Comparison of ENCODE assay signal across 16 cellular contexts in the genomic region with DNA sequence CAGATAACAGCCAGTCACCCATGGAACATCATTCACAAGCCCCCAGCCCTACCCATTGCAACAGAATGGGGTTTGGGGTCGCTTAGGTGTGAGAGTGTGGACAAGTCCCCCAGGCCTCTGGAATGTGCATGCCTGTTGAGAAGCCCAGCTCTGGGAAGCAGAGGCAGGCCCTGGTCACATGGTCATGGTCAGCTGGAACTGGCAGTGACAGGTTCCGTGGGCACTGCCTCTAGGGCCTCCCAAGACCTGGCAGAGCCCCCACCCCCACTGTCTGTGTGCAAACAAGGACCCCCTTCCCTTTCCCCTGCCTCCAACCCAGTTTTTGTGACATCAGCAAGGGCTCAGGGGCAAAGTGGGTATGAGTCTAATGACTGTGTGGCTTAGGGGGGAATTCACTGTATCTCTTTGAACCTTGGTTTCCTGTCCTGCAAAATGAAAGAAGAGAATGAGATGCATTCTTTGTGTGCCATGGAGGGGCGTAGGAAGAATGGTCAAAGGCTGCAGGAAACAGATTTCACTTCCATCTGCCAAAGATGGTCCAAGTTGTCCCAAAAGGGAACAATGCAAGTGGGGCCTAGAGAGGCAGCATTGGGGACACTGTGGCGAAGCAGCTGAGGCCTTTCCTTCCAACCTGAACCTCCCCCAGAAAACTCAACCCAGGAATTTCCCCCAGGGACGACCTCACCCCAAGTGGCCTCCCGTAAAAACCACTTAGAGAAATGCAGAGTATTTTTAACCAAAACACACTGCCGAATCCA. TPM values are rescaled to one million over a fixed set of nuclear protein-coding genes. Genes with fewer than 3 reads are reported as not detected.
DNase-seq lines count a peak whose midpoint lies in the region; ATAC-seq and TF ChIP-seq lines count a peak whose summit lies in the region.
"Had no signal": no experiment of that assay in that cellular context is flagged by ENCODE, and none has a peak within 500 bp of the region (broad histone marks: within the 10 kb centered on the region; RNA-seq: fewer than 3 reads in every experiment).

No MANE protein-coding gene starts in this region.

- H3K27ac ChIP-seq in CD4-positive, alpha-beta memory T cell (ENCODE audit: low read depth, low read length): no peak overlapping the region
- no peak overlapping the region for H3K27ac ChIP-seq in IMR-90 (ENCODE audit: insufficient read depth, low read length)
- peak overlapping the region in 1 of 2 donors; percentile 4 for H3K27ac ChIP-seq in ovary
- H3K27ac ChIP-seq: foreskin keratinocyte had no signal

- H3K4me2 ChIP-seq in IMR-90 (ENCODE audit: low read depth, low read length): no peak overlapping the region

- CTCF ChIA-PET in CD4-positive, alpha-beta memory T cell (lab: Charles Lee; ENCODE audit: partially characterized antibody): interaction anchor here (1.2 kb wide), 1 partner anchor 9 kb away, joined by 3 read pairs; no protein-coding TSS in a partner anchor
- CTCF ChIA-PET in IMR-90 (lab: Yijun Ruan, JAX): no interaction called here

- no TSS peak for BruUV-seq in IMR-90 (replicated peaks; lab: Mats Ljungman, UMichigan)

- H3K27me3 ChIP-seq in CD4-positive, alpha-beta memory T cell (ENCODE audit: insufficient read depth, low read length): no peaks in the 10 kb centered on the region
- H3K27me3 ChIP-seq in IMR-90 (ENCODE audit: control insufficient read depth, insufficient read depth, low read length) (no peaks in the 10 kb centered on the region), ovary (no peaks in the 10 kb centered on the region)

- dilution Hi-C loops in IMR-90 (cut with HindIII; ENCODE audit: low sequenced_read_pairs, unreplicated experiment): no loop called here

- no peaks in the 10 kb centered on the region for H3K79me1 ChIP-seq in IMR-90 (ENCODE audit: low read depth in 1 of 2, low read length in 2 of 2)

- no peak overlapping the region for H2BK15ac ChIP-seq in IMR-90 (ENCODE audit: low read depth, low read length)

- H2BK120ac ChIP-seq in IMR-90 (ENCODE audit: low read depth, low read length): no peak overlapping the region

- no peak overlapping the region for H4K91ac ChIP-seq in IMR-90 (ENCODE audit: insufficient read depth, low read depth, low read length)

- no peak overlapping the region for H4K5ac ChIP-seq in IMR-90 (ENCODE audit: low read depth, low read length)

- TF ChIP-seq RAD21 in IMR-90 (IDR thresholded peaks at IDR 0.05; ENCODE audit: low read length): no peak

- TF ChIP-seq POLR2A in IMR-90 (IDR thresholded peaks at IDR 0.05; ENCODE audit: low read depth, low read length): no peak
- no peak for TF ChIP-seq POLR2A in ovary (IDR thresholded peaks at IDR 0.05)

- no peak overlapping the region for H3K9ac ChIP-seq in IMR-90 (ENCODE audit: low read depth, low read length)

- H3K4me1 Mint-ChIP-seq in CD4-positive, alpha-beta memory T cell: peaks cover 9 to 19% (median 10%) of the 10 kb centered on the region in 4 donors
- peaks cover 12% of the 10 kb centered on the region for H3K4me1 Mint-ChIP-seq in osteocyte (ENCODE audit: unreplicated experiment)

- no peak for DNase-seq in CD4-positive, alpha-beta memory T cell
- DNase-seq in IMR-90 (no peak), dermis microvascular lymphatic vessel endothelial cell (ENCODE audit: low read depth in 2 of 2) (peak; percentile 12 to 14), osteocyte (ENCODE audit: extremely low spot score, unreplicated experiment) (no peak), NCI-H1048 (lab: John Stamatoyannopoulos, UW) (no peak), ovary (no peak)
- DNase-seq: activated naive CD4-positive, alpha-beta T cell treated with anti-CD3 and anti-CD28 coated beads, Interleukin-2, amount 50 U/mL, for 16 hours; effector memory CD8-positive, alpha-beta T cell; foreskin keratinocyte; HCEC 1CT; KG1; NCI-H1436 treated with DMSO at 0.1 percent for 48 hours; NCI-H226 had no signal

- H3K18ac ChIP-seq in IMR-90 (ENCODE audit: low read depth, low read length): no peak overlapping the region

- H2AK5ac ChIP-seq in IMR-90 (ENCODE audit: low read depth, low read length): no peak overlapping the region

- no peak overlapping the region for H3K23ac ChIP-seq in IMR-90 (ENCODE audit: low read depth, low read length)

- H2BK5ac ChIP-seq in IMR-90 (ENCODE audit: low read depth, low read length, poor library complexity, severe bottlenecking): no peak overlapping the region

- H3K36me3 ChIP-seq in CD4-positive, alpha-beta memory T cell (ENCODE audit: insufficient read depth, low read length): peaks cover 13% of the 10 kb centered on the region
- H3K36me3 ChIP-seq in IMR-90 (ENCODE audit: control insufficient read depth, insufficient read depth, low read length) (peaks cover 21% of the 10 kb centered on the region; the same call in 1 of the 2 replicates), ovary (no peaks in the 10 kb centered on the region)

- no peak for TF ChIP-seq EP300 in ovary (IDR thresholded peaks at IDR 0.05)

- H3K27ac Mint-ChIP-seq in CD4-positive, alpha-beta memory T cell: peak overlapping the region in 4 of 7 donors; percentile 65 to 72 (median 70)
- peak overlapping the region; percentile 38 for H3K27ac Mint-ChIP-seq in osteocyte (ENCODE audit: unreplicated experiment)
- H3K27ac Mint-ChIP-seq: effector memory CD8-positive, alpha-beta T cell; stimulated activated memory B cell treated with anti-CD40 and anti-IgM and Interleukin-4, amounts not matched to agents 10 μg/mL and 1 μg/mL and 100 μg/mL, for 72 hours had no signal

- no peak overlapping the region for H4K8ac ChIP-seq in IMR-90 (ENCODE audit: low read depth in 2 of 2, low read length in 2 of 2)

- H3K9me1 ChIP-seq in IMR-90 (ENCODE audit: insufficient read depth, low read length): peaks cover 8% of the 10 kb centered on the region

- peaks cover 15 to 17% of the 10 kb centered on the region in 2 donors for H3K36me3 Mint-ChIP-seq in CD4-positive, alpha-beta memory T cell
- H3K36me3 Mint-ChIP-seq in osteocyte (ENCODE audit: unreplicated experiment): peaks cover 10% of the 10 kb centered on the region
- H3K36me3 Mint-ChIP-seq: stimulated activated memory B cell treated with anti-CD40 and anti-IgM and Interleukin-4, amounts not matched to agents 10 μg/mL and 1 μg/mL and 100 μg/mL, for 72 hours had no signal

- POLR2A ChIA-PET in CD4-positive, alpha-beta memory T cell (lab: Charles Lee; ENCODE audit: partially characterized antibody): interaction anchor here (1.9 kb wide), 1 partner anchor 10 kb away, joined by 9 read pairs; no protein-coding TSS in a partner anchor
- POLR2A ChIA-PET in IMR-90 (lab: Charles Lee; ENCODE audit: unreplicated experiment): no interaction called here

- WGBS in IMR-90 (ENCODE audit: extremely low coverage in 2 of 2, insufficient read length in 1 of 2), 2 experiments: 60% methylated on average over 1 of the region's 7 CpGs; no CpG with 5 or more reads in 1 of the 2 experiments
- 44 to 51% (median 45%) methylated on average over 7 of the region's 7 CpGs for WGBS in ovary, 3 donors

- intact Hi-C loops in CD4-positive, alpha-beta memory T cell (cut with micrococcal nuclease): no loop called here
- intact Hi-C loops in IMR-90 (cut with micrococcal nuclease) (no loop called here), ovary (cut with DNase I) (no loop called here)

- in situ Hi-C loops in IMR-90 (cut with MboI; ENCODE audit: low sequenced_read_pairs): no loop called here

- TF ChIP-seq CTCF in IMR-90 (conservative IDR thresholded peaks at IDR 0.05; ENCODE audit: low read depth, low read length) (no peak), osteocyte (IDR thresholded peaks at IDR 0.05) (no peak), ovary (IDR thresholded peaks at IDR 0.05) (no peak)

- H3K27me3 Mint-ChIP-seq in CD4-positive, alpha-beta memory T cell: no peaks in the 10 kb centered on the region
- no peaks in the 10 kb centered on the region for H3K27me3 Mint-ChIP-seq in osteocyte (ENCODE audit: unreplicated experiment)
- H3K27me3 Mint-ChIP-seq: effector memory CD8-positive, alpha-beta T cell had no signal

- H2BK20ac ChIP-seq in IMR-90 (ENCODE audit: low read depth, low read length): no peak overlapping the region

- H3K4me3 Mint-ChIP-seq in CD4-positive, alpha-beta memory T cell: no peak overlapping the region
- H3K4me3 Mint-ChIP-seq in osteocyte (ENCODE audit: unreplicated experiment): no peak overlapping the region
- H3K4me3 Mint-ChIP-seq: effector memory CD8-positive, alpha-beta T cell; stimulated activated memory B cell treated with anti-CD40 and anti-IgM and Interleukin-4, amounts not matched to agents 10 μg/mL and 1 μg/mL and 100 μg/mL, for 72 hours had no signal

- no peak overlapping the region for H3K4ac ChIP-seq in IMR-90 (ENCODE audit: low read depth, low read length)

- H3K4me3 ChIP-seq in CD4-positive, alpha-beta memory T cell (ENCODE audit: low read length in 2 of 2): no peak overlapping the region
- H3K4me3 ChIP-seq in IMR-90 (ENCODE audit: insufficient read depth, low read depth, low read length) (no peak overlapping the region), ovary (no peak overlapping the region)

- no peaks in the 10 kb centered on the region for H4K20me1 ChIP-seq in IMR-90 (ENCODE audit: insufficient read depth, low read length)

- no peak overlapping the region for H3K56ac ChIP-seq in IMR-90 (ENCODE audit: extremely low read depth, insufficient read depth, low read length)

- H3K4me1 ChIP-seq in CD4-positive, alpha-beta memory T cell (ENCODE audit: insufficient read depth, low read length): peaks cover 1% of the 10 kb centered on the region
- H3K4me1 ChIP-seq in IMR-90 (ENCODE audit: control insufficient read depth, insufficient read depth, low read length) (no peaks in the 10 kb centered on the region), ovary (ENCODE audit: insufficient read depth) (no peaks in the 10 kb centered on the region)
- H3K4me1 ChIP-seq: foreskin keratinocyte had no signal

- ATAC-seq in IMR-90 (ENCODE audit: low read depth): no peak; the same call in 1 of the 2 replicates
- no peak for ATAC-seq in GM21529 (IDR thresholded peaks at IDR 0.05; ENCODE audit: unreplicated experiment)
- no peak for ATAC-seq in GM19351 (IDR thresholded peaks at IDR 0.05; ENCODE audit: unreplicated experiment)
- ATAC-seq: effector memory CD8-positive, alpha-beta T cell; foreskin keratinocyte; stimulated activated memory B cell treated with anti-CD40 and anti-IgM and Interleukin-4, amounts not matched to agents 10 μg/mL and 1 μg/mL and 100 μg/mL, for 72 hours had no signal

- no peaks in the 10 kb centered on the region for H3K9me3 Mint-ChIP-seq in CD4-positive, alpha-beta memory T cell
- H3K9me3 Mint-ChIP-seq in osteocyte (ENCODE audit: unreplicated experiment): no peaks in the 10 kb centered on the region
- H3K9me3 Mint-ChIP-seq: effector memory CD8-positive, alpha-beta T cell; stimulated activated memory B cell treated with anti-CD40 and anti-IgM and Interleukin-4, amounts not matched to agents 10 μg/mL and 1 μg/mL and 100 μg/mL, for 72 hours had no signal

- peak overlapping the region; percentile 20 for H2AK9ac ChIP-seq in IMR-90 (replicated peaks; ENCODE audit: low read depth, low read length, poor library complexity)

- 0 out of 2 replicates have a peak overlapping the region, but pooled peaks have one; percentile 27 for H3K14ac ChIP-seq in IMR-90 (replicated peaks; ENCODE audit: low read depth, low read length)

- H3K9me3 ChIP-seq in CD4-positive, alpha-beta memory T cell (ENCODE audit: control insufficient read depth in 1 of 2, low read length in 2 of 2): no peaks in the 10 kb centered on the region
- no peaks in the 10 kb centered on the region for H3K9me3 ChIP-seq in IMR-90 (ENCODE audit: control insufficient read depth, insufficient read depth, low read length)
- H3K9me3 ChIP-seq in ovary: no peaks in the 10 kb centered on the region

- H2AFZ ChIP-seq in IMR-90 (replicated peaks; ENCODE audit: low read length, poor library complexity): no peak overlapping the region

RNA-seq across cellular contexts. Expression of a gene that starts 34.7 kb away (rescaled TPM):
- 10 to 100 TPM; 24.8 to 26.2 TPM for total RNA-seq in CD4-positive, alpha-beta memory T cell
- polyA plus RNA-seq in CD4-positive, alpha-beta memory T cell: 1 to 10 TPM in 1 of 2 donors, under 1 TPM in 1; 0.65 to 6.5 TPM
- total RNA-seq in IMR-90 (2012; rRNA removed) (9.1 and 10.0 TPM in 2 replicates), dermis microvascular lymphatic vessel endothelial cell (23.0 and 45.6 TPM in 2 replicates), osteocyte (126 and 129 TPM in 2 replicates), ovary (100 to 1,000 TPM in 1 of 7 donors, 10 to 100 TPM in 6; 13.9 to 139 (median 69.2) TPM)
- polyA plus RNA-seq in IMR-90 (2012; rRNA removed) (86.4 and 114 TPM in 2 replicates), ovary (10 to 100 TPM; 45.7 to 51.9 TPM)
- 67.8 and 132 TPM in 2 replicates for polyA plus RNA-seq in IMR-90 (2012; cell fraction: cytosol; rRNA removed)
- polyA plus RNA-seq in IMR-90 (2012; cell fraction: nucleus; rRNA removed; ENCODE audit: low replicate concordance): 82.8 and 113 TPM in 2 replicates

RNA-seq across cellular contexts. Expression of a gene that starts 54.4 kb away (rescaled TPM):
- 10 to 100 TPM; 53.3 to 57.2 TPM for total RNA-seq in CD4-positive, alpha-beta memory T cell
- polyA plus RNA-seq in CD4-positive, alpha-beta memory T cell: 10 to 100 TPM; 27.5 to 58.4 TPM
- total RNA-seq in IMR-90 (2012; rRNA removed) (57.2 and 69.7 TPM in 2 replicates), dermis microvascular lymphatic vessel endothelial cell (24.0 and 34.9 TPM in 2 replicates), osteocyte (70.6 and 76.8 TPM in 2 replicates), ovary (100 to 1,000 TPM in 2 of 7 donors, 10 to 100 TPM in 5; 55.5 to 113 (median 97.4) TPM)
- polyA plus RNA-seq in IMR-90 (2012; rRNA removed) (69.1 and 80.0 TPM in 2 replicates), ovary (10 to 100 TPM; 73.0 to 97.1 TPM)
- polyA plus RNA-seq in IMR-90 (2012; cell fraction: cytosol; rRNA removed): 89.0 and 279 TPM in 2 replicates
- polyA plus RNA-seq in IMR-90 (2012; cell fraction: nucleus; rRNA removed; ENCODE audit: low replicate concordance): 122 and 153 TPM in 2 replicates

Comparison
In these comparisons a context has a peak if more than half of its experiments do, and no peak if none do; other contexts are left out.
1. DNase-seq: peak in dermis microvascular lymphatic vessel endothelial cell (2 of 2); none in CD4-positive, alpha-beta memory T cell (0 of 5), IMR-90 (single experiment), osteocyte (single experiment), NCI-H1048 (single experiment) and ovary (0 of 5).